8 cellular contexts compared by ENCODE assay signal in the genomic region with DNA sequence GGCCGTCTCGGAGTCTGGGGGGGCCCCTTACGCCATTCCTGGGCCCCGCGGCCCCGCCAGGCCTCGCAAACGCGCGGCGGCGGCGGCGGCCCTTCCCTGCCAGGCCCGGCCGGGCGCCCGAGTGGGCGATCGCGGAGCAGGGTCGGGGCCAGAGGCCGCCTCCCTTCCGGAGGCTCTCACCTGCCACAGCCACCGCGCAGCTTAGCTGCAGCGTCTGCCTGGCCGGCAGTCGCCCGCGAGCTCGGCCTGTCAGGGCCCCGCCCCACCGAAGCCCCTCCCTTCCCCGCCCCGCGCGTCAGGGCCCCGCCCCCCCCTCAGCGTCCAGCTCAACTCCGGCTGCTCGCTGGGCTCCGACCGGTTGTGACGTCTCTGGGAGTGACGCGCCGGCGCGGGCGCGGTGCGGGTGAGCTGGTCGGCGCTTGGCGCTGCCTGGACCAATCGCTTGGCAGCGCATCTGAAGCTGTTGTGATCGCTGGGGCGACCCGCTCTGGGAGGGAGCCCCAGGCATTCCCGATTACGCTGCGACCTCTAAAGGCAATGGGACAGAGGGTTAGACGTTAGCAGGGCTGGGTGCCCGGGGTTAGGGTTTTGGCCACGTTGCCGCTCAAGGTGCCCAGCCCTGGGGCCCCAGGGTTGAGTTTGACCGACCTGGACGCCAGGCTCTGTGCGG. TPM values are rescaled to one million over a fixed set of nuclear protein-coding genes. Genes with fewer than 3 reads are reported as not detected.
A peak's percentile ranks its signal among the peaks of the same experiment; 100 is the strongest.
DNase-seq lines count a peak whose midpoint lies in the region; ATAC-seq and TF ChIP-seq lines count a peak whose summit lies in the region.

A gene with protein sequence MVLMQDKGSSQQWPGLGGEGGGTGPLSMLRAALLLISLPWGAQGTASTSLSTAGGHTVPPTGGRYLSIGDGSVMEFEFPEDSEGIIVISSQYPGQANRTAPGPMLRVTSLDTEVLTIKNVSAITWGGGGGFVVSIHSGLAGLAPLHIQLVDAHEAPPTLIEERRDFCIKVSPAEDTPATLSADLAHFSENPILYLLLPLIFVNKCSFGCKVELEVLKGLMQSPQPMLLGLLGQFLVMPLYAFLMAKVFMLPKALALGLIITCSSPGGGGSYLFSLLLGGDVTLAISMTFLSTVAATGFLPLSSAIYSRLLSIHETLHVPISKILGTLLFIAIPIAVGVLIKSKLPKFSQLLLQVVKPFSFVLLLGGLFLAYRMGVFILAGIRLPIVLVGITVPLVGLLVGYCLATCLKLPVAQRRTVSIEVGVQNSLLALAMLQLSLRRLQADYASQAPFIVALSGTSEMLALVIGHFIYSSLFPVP (minus strand): TSS at position 216 of the 670 bp plus-strand sequence. CDS start 1,689 bp downstream, outside the sequence.

- H3K4me1 ChIP-seq in KMS-11 (ENCODE audit: low read depth, poor library complexity, severe bottlenecking), result peaks cover 3% of the 10 kb centered on the region
- peaks cover 18% of the 10 kb centered on the region for H3K4me1 ChIP-seq in Panc1 (ENCODE audit: control insufficient read depth, insufficient read depth, low read length)
- H3K4me1 ChIP-seq in esophagus (ENCODE audit: control insufficient read depth in 2 of 2, insufficient read depth in 2 of 2, low read length in 1 of 2), result peaks cover 0 to 6% of the 10 kb centered on the region in 2 donors
- H3K4me1 ChIP-seq in mucosa of rectum (ENCODE audit: control insufficient read depth in 2 of 2, insufficient read depth in 2 of 2, low read length in 2 of 2), result peaks cover 12 to 17% of the 10 kb centered on the region in 2 donors

- ATAC-seq in GM21786 (IDR thresholded peaks at IDR 0.05; ENCODE audit: unreplicated experiment) (peak; percentile 80), Panc1 (peak; percentile 92)
- ATAC-seq in activated T-cell treated with anti-CD3 and anti-CD28 coated beads, Interleukin-2, amount 50 U/mL, for 4 hours, result peak; percentile 88 to 89

- peaks cover 15% of the 10 kb centered on the region for H3K4me1 Mint-ChIP-seq in activated T-cell treated with anti-CD3 and anti-CD28 coated beads, Interleukin-2, amount 50 U/mL, for 4 hours (ENCODE audit: low read depth)

- H3K4me3 Mint-ChIP-seq in activated T-cell treated with anti-CD3 and anti-CD28 coated beads, Interleukin-2, amount 50 U/mL, for 4 hours, result peak within 1 kb of the TSS; percentile 88

- H3K27me3 ChIP-seq in KMS-11 (ENCODE audit: insufficient read depth, low read depth), result no peaks in the 10 kb centered on the region
- no peaks in the 10 kb centered on the region for H3K27me3 ChIP-seq in Panc1 (ENCODE audit: control insufficient read depth, insufficient read depth, low read length)
- no peaks in the 10 kb centered on the region for H3K27me3 ChIP-seq in esophagus (ENCODE audit: control insufficient read depth in 1 of 2, insufficient read depth in 2 of 2, low read length in 2 of 2)
- no peaks in the 10 kb centered on the region for H3K27me3 ChIP-seq in mucosa of rectum (ENCODE audit: control insufficient read depth in 2 of 2, insufficient read depth in 2 of 2, low read length in 2 of 2)

- peaks cover 6% of the 10 kb centered on the region; the same call in 1 of the 2 replicates for H3K79me2 ChIP-seq in KMS-11 (ENCODE audit: insufficient read depth, low read depth)

- no peaks in the 10 kb centered on the region for H3K36me3 Mint-ChIP-seq in activated T-cell treated with anti-CD3 and anti-CD28 coated beads, Interleukin-2, amount 50 U/mL, for 4 hours (ENCODE audit: insufficient read depth)

- H3K4me3 ChIP-seq in KMS-11 (IDR thresholded peaks at IDR 0.05; ENCODE audit: insufficient read depth, low read depth, low read length) (no peak within 1 kb of the TSS), Panc1 (ENCODE audit: low read depth in 2 of 2, low read length in 2 of 2) (peak within 1 kb of the TSS; percentile 72 to 89), esophagus (ENCODE audit: low read depth in 1 of 2, low read length in 2 of 2) (peak within 1 kb of the TSS; percentile 56 to 59), mucosa of rectum (ENCODE audit: low read length in 2 of 2) (peak within 1 kb of the TSS; percentile 72 to 74)

- intact Hi-C loops in Panc1 (cut with micrococcal nuclease; ENCODE audit: unreplicated experiment), result no loop called here

- no peaks in the 10 kb centered on the region for H3K9me3 Mint-ChIP-seq in activated T-cell treated with anti-CD3 and anti-CD28 coated beads, Interleukin-2, amount 50 U/mL, for 4 hours

- in situ Hi-C loops in Panc1 (cut with HindIII; ENCODE audit: low pct_unique_long_range_greater_than_20kb, low sequenced_read_pairs), result no loop called here

- no TSS peak for BruUV-seq in Panc1 (replicated peaks; lab: Mats Ljungman, UMichigan)

- H3K4me2 ChIP-seq in KMS-11, result peak within 1 kb of the TSS; percentile 43

- no peaks in the 10 kb centered on the region for H3K9me3 ChIP-seq in Panc1 (ENCODE audit: control insufficient read depth, insufficient read depth, low read depth, low read length)
- H3K9me3 ChIP-seq in esophagus (ENCODE audit: control insufficient read depth in 2 of 2, insufficient read depth in 1 of 2, low read depth in 1 of 2, low read length in 1 of 2), result peaks cover 0 to 6% of the 10 kb centered on the region in 2 donors
- no peaks in the 10 kb centered on the region for H3K9me3 ChIP-seq in mucosa of rectum (ENCODE audit: control insufficient read depth in 2 of 2, low read length in 2 of 2)

- CTCF ChIA-PET in Panc1 (lab: Charles Lee), result interaction anchor here (0.6 to 0.9 kb wide), 3 partner anchors 13 to 81 kb away, joined by 3 to 11 read pairs (median 3); no protein-coding TSS in a partner anchor

- peak within 1 kb of the TSS; percentile 86 for H2AFZ ChIP-seq in KMS-11 (ENCODE audit: low read depth)

- H3K27me3 Mint-ChIP-seq in activated T-cell treated with anti-CD3 and anti-CD28 coated beads, Interleukin-2, amount 50 U/mL, for 4 hours (ENCODE audit: low read depth), result no peaks in the 10 kb centered on the region

- DNase-seq in DMS79 (lab: John Stamatoyannopoulos, UW) (peak; percentile 71), Panc1 (ENCODE audit: low read depth, low spot score) (peak; percentile 79)
- peak; percentile 80 for DNase-seq in activated T-cell treated with anti-CD3 and anti-CD28 coated beads, Interleukin-2, amount 50 U/mL, for 4 hours
- peak; percentile 60 to 78 for DNase-seq in stimulated activated CD8-positive, alpha-beta memory T cell treated with anti-CD3 and anti-CD28 coated beads, Interleukin-4, amount 100 ng/mL, for 4 hours (ENCODE audit: low read depth in 2 of 2, low spot score in 1 of 2)

- H3K27ac ChIP-seq in KMS-11, result peak within 1 kb of the TSS; percentile 85
- peak within 1 kb of the TSS; percentile 89 for H3K27ac ChIP-seq in Panc1 (ENCODE audit: low read length)
- peak within 1 kb of the TSS; percentile 95 to 98 for H3K27ac ChIP-seq in esophagus (ENCODE audit: low read depth in 2 of 2, low read length in 1 of 2)
- peak within 1 kb of the TSS; percentile 94 to 95 for H3K27ac ChIP-seq in mucosa of rectum (ENCODE audit: low read depth in 2 of 2, low read length in 2 of 2)

- no peaks in the 10 kb centered on the region for H4K20me1 ChIP-seq in KMS-11 (ENCODE audit: insufficient read depth)

- POLR2A ChIA-PET in Panc1 (lab: Charles Lee), result interaction anchor here (0.7 kb wide), 3 partner anchors 41 to 121 kb away, joined by 4 to 9 read pairs (median 8); no protein-coding TSS in a partner anchor

- 0 to 13% methylated on average over 45 to 69 of the region's 71 CpGs for WGBS in esophagus, 2 donors

- H3K36me3 ChIP-seq in KMS-11 (ENCODE audit: insufficient read depth) (no peaks in the 10 kb centered on the region), Panc1 (ENCODE audit: control insufficient read depth, insufficient read depth, low read length) (no peaks in the 10 kb centered on the region), esophagus (ENCODE audit: control insufficient read depth in 2 of 2, insufficient read depth in 2 of 2, low read length in 1 of 2) (peaks cover 0 to 10% of the 10 kb centered on the region in 2 donors), mucosa of rectum (ENCODE audit: control insufficient read depth in 2 of 2, insufficient read depth in 2 of 2, low read length in 2 of 2) (no peaks in the 10 kb centered on the region)

- TF ChIP-seq CTCF in KMS-11 (conservative IDR thresholded peaks at IDR 0.05; ENCODE audit: low read depth, low read length) (no peak), Panc1 (IDR thresholded peaks at IDR 0.05) (no peak)

- peak within 1 kb of the TSS; percentile 72 for H3K9ac ChIP-seq in KMS-11
- H3K9ac ChIP-seq in mucosa of rectum (ENCODE audit: low read depth in 1 of 2, low read length in 2 of 2), result peak within 1 kb of the TSS; percentile 83 to 89

RNA-seq across cellular contexts. Expression of the gene that starts here (rescaled TPM):
- 64.1 TPM for total RNA-seq in Panc1 (2021; ENCODE audit: unreplicated experiment)
- 92.1 TPM for polyA plus RNA-seq in Panc1 (2012; ENCODE audit: insufficient read length)
- 10 to 100 TPM; 31.3 to 32.0 (median 31.9) TPM for total RNA-seq in activated T-cell treated with anti-CD3 and anti-CD28 coated beads, Interleukin-2, amount 50 U/mL, for 4 hours
- 10 to 100 TPM; 24.7 to 26.3 TPM for polyA plus RNA-seq in esophagus
